In the genomic region with DNA sequence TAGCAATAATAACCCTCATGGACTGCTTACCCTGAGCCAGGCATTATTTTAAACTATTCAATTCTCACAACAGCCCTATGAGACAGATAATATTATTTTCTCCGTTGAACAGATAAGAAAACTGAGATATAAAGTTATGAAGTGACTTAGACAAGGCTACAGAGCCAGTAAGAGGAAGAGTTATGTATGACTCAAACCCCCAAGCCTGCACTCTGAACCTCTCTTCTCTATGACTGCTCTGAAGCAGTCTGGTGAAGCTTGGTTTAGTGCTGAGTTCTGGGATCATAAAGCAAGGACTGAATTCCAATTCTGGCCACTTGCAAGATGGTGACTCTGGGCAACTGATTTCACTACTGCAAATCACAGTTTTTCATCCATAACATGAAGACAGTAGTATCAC, we compare ENCODE assay signal across 18 cellular contexts. TPM values are rescaled to one million over a fixed set of nuclear protein-coding genes. Genes with fewer than 3 reads are reported as not detected.
DNase-seq lines count a peak whose midpoint lies in the region; TF ChIP-seq lines count a peak whose summit lies in the region.
"Had no signal": no experiment of that assay in that cellular context is flagged by ENCODE, and none has a peak within 500 bp of the region (broad histone marks: within the 10 kb centered on the region; RNA-seq: fewer than 3 reads in every experiment).

No MANE protein-coding gene starts in this region.

- H3K4me3 Mint-ChIP-seq in nephron progenitor cell = no peak overlapping the region

- intact Hi-C loops in cardiac septum (cut with DNase I) = no loop called here

- DNase-seq in AG20443 (ENCODE audit: low spot score) (peak; percentile 40), RKO (ENCODE audit: low spot score) (peak; percentile 37), fibroblast of mammary gland (ENCODE audit: low read depth) (peak; percentile 68), nephron progenitor cell (no peak), cardiac septum (ENCODE audit: low spot score) (no peak), superior temporal gyrus (ENCODE audit: extremely low spot score) (no peak), NCI-H2081 treated with DMSO at 0.1 percent for 48 hours (lab: John Stamatoyannopoulos, UW) (no peak)
- DNase-seq in activated T-cell treated with anti-CD3 and anti-CD28 coated beads, Interleukin-2, amount 50 U/mL, for 1 hour = no peak
- DNase-seq: activated CD4-positive, CD25-positive, alpha-beta regulatory T cell; activated effector memory CD4-positive, alpha-beta T cell treated with anti-CD3 and anti-CD28 coated beads, Interleukin-2, amount 50 U/mL, for 16 hours; colonic mucosa; hippocampal formation; NCI-H446; Right ventricle myocardium superior; stomach had no signal

- peak overlapping the region; percentile 70 for H3K27ac Mint-ChIP-seq in nephron progenitor cell

- peaks cover 3% of the 10 kb centered on the region for H3K9me3 Mint-ChIP-seq in nephron progenitor cell

- TF ChIP-seq CTCF in fibroblast of mammary gland (conservative IDR thresholded peaks at IDR 0.05; ENCODE audit: control insufficient read depth, insufficient read depth, low read depth, low read length) (no peak), nephron progenitor cell (IDR thresholded peaks at IDR 0.05) (no peak)

- H3K4me3 ChIP-seq in fibroblast of mammary gland (ENCODE audit: control insufficient read depth, low read depth, low read length) = no peak overlapping the region
- H3K4me3 ChIP-seq: colonic mucosa, GM12878, stomach had no signal

- H3K27me3 Mint-ChIP-seq in nephron progenitor cell (ENCODE audit: low read depth, poor library complexity) = peaks cover 6% of the 10 kb centered on the region

- peaks cover 69% of the 10 kb centered on the region for H3K4me1 Mint-ChIP-seq in nephron progenitor cell

- H3K36me3 Mint-ChIP-seq in nephron progenitor cell (ENCODE audit: low read depth) = peaks cover under 1% of the 10 kb centered on the region

RNA-seq across cellular contexts. Expression of a gene that starts 34.5 kb away (rescaled TPM):
- 36.2 TPM for total RNA-seq in cardiac septum

RNA-seq across cellular contexts. Expression of a gene that starts 45.4 kb away (rescaled TPM):
- total RNA-seq in cardiac septum = 35.4 TPM

RNA-seq across cellular contexts. Expression of a gene that starts 47.9 kb away (rescaled TPM):
- 0.48 TPM for total RNA-seq in cardiac septum
- total RNA-seq: colonic mucosa; GM12878; T-helper 1 cell treated with Interleukin-12 subunit alpha and Interleukin-12 subunit beta and Interleukin-4 antibody, amounts not matched to agents 30 ng/mL and 1 ng/mL, for 36 hours had no signal

RNA-seq across cellular contexts. Expression of a gene that starts 53.2 kb away (rescaled TPM):
- 16.6 TPM for total RNA-seq in cardiac septum
- total RNA-seq: G401; GM12878; T-helper 1 cell treated with Interleukin-12 subunit alpha and Interleukin-12 subunit beta and Interleukin-4 antibody, amounts not matched to agents 30 ng/mL and 1 ng/mL, for 36 hours had no signal

Comparison
In these comparisons a context has a peak if more than half of its experiments do, and no peak if none do; other contexts are left out.
1. DNase-seq: peak in AG20443 (single experiment), RKO (single experiment) and fibroblast of mammary gland (single experiment); none in nephron progenitor cell (single experiment), activated T-cell treated with anti-CD3 and anti-CD28 coated beads, Interleukin-2, amount 50 U/mL, for 1 hour (single experiment), cardiac septum (single experiment), superior temporal gyrus (single experiment) and NCI-H2081 treated with DMSO at 0.1 percent for 48 hours (single experiment).